ENCODE assay signal across 19 cellular contexts in the genomic region with DNA sequence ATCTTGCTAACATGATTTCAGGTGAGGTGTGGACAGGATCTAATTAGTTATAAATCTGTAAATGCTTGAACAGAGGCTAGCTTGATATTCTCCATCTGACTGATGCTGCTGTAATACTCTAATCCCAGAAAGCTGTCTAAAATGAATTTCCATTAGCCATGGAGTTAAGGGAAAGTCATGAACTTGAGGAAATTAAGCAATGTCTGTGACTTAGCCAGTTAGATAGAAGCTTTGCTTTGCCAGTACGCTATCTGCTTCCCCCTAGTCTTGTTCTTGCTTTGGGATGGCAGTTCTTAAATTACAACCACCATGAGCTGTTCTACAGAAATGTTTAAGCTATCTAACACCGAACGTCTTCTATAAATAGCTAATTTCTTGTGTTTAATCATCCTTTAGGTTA.
DNase-seq lines count a peak whose midpoint lies in the region; ATAC-seq, FAIRE-seq and TF ChIP-seq lines count a peak whose summit lies in the region.
"Had no signal": no experiment of that assay in that cellular context is flagged by ENCODE, and none has a peak within 500 bp of the region (broad histone marks: within the 10 kb centered on the region; RNA-seq: fewer than 3 reads in every experiment).

No MANE protein-coding gene starts in this region.

- 69% methylated on average over 3 of the region's 3 CpGs for WGBS in right cardiac atrium
- 91 to 92% methylated on average over 3 of the region's 3 CpGs for whole genome bisulfite sequencing in tibial nerve, 2 donors

- H3K27ac ChIP-seq in right cardiac atrium (ENCODE audit: low read length) (no peak overlapping the region), keratinocyte (ENCODE audit: control insufficient read depth, insufficient read depth, low read length) (no peak overlapping the region), tibial nerve (no peak overlapping the region)
- H3K27ac ChIP-seq: BLaER1, HL-60 had no signal

- no peak overlapping the region for H3K9ac ChIP-seq in keratinocyte (ENCODE audit: control insufficient read depth, extremely low read depth, insufficient read depth, low read length)
- H3K9ac ChIP-seq: BLaER1 had no signal

- dilution Hi-C loops in keratinocyte (cut with MboI; ENCODE audit: extremely low pct_ligation_motif_present, low sequenced_read_pairs): no loop called here

- H3K4me1 ChIP-seq in right cardiac atrium (ENCODE audit: control insufficient read depth, insufficient read depth, low read length): peaks cover 1% of the 10 kb centered on the region
- no peaks in the 10 kb centered on the region for H3K4me1 ChIP-seq in keratinocyte (ENCODE audit: control insufficient read depth, extremely low read depth, insufficient read depth, low read length)
- H3K4me1 ChIP-seq in tibial nerve: no peaks in the 10 kb centered on the region
- H3K4me1 ChIP-seq: Caco-2 had no signal

- intact Hi-C loops in right cardiac atrium (cut with DNase I): no loop called here
- intact Hi-C loops in left cardiac atrium (cut with DNase I): no loop called here

- DNase-seq in right cardiac atrium: no peak
- DNase-seq in left cardiac atrium: no peak
- DNase-seq in amniotic epithelial cell (ENCODE audit: low read depth): peak; percentile 35
- no peak for DNase-seq in keratinocyte (ENCODE audit: low read depth, low spot score)
- no peak for DNase-seq in OCI-M1 (lab: John Stamatoyannopoulos, UW)
- no peak for DNase-seq in activated T-cell treated with anti-CD3 and anti-CD28 coated beads, Interleukin-2, amount 50 U/mL, for 48 hours
- no peak for DNase-seq in tibial nerve (ENCODE audit: low spot score in 2 of 2)
- DNase-seq: 8988T; AML-193; Caco-2; CD8-positive, alpha-beta memory T cell; DND-41; HCEC 1CT; HFFc6 had no signal

- TF ChIP-seq POLR2A in tibial nerve (IDR thresholded peaks at IDR 0.05): no peak

- no peaks in the 10 kb centered on the region for H3K9me1 ChIP-seq in keratinocyte (ENCODE audit: control insufficient read depth, extremely low read depth, insufficient read depth, low read length)

- H3K27me3 ChIP-seq in right cardiac atrium (ENCODE audit: control insufficient read depth, insufficient read depth): no peaks in the 10 kb centered on the region
- no peaks in the 10 kb centered on the region for H3K27me3 ChIP-seq in keratinocyte (ENCODE audit: control insufficient read depth, extremely low read depth, insufficient read depth, low read length)
- no peaks in the 10 kb centered on the region for H3K27me3 ChIP-seq in tibial nerve
- H3K27me3 ChIP-seq: BLaER1 had no signal

- H3K4me3 ChIP-seq in right cardiac atrium (ENCODE audit: low read length) (no peak overlapping the region), keratinocyte (ENCODE audit: control insufficient read depth in 2 of 3, extremely low read depth in 1 of 3, insufficient read depth in 2 of 3, low read depth in 1 of 3, low read length in 3 of 3) (no peak overlapping the region), tibial nerve (no peak overlapping the region)
- H3K4me3 ChIP-seq: BLaER1, GM12878 had no signal

- no peak overlapping the region for H2AFZ ChIP-seq in keratinocyte (ENCODE audit: control insufficient read depth, low read length)

- H3K79me2 ChIP-seq in keratinocyte (ENCODE audit: control insufficient read depth, insufficient read depth, low read length): no peaks in the 10 kb centered on the region

- H4K20me1 ChIP-seq in keratinocyte (ENCODE audit: control insufficient read depth, extremely low read depth, insufficient read depth, low read length): no peaks in the 10 kb centered on the region
- H4K20me1 ChIP-seq: BLaER1 had no signal

- H3K9me3 ChIP-seq in right cardiac atrium (ENCODE audit: control insufficient read depth, low read length) (no peaks in the 10 kb centered on the region), keratinocyte (ENCODE audit: control insufficient read depth, low read depth, low read length) (no peaks in the 10 kb centered on the region), tibial nerve (no peaks in the 10 kb centered on the region)
- H3K9me3 ChIP-seq: Caco-2 had no signal

- peak; percentile 29 to 63 for ATAC-seq in right cardiac atrium
- no peak for ATAC-seq in left cardiac atrium
- no peak for ATAC-seq in HG02571 (IDR thresholded peaks at IDR 0.05; ENCODE audit: unreplicated experiment)
- ATAC-seq: GM12878 had no signal

- no peaks in the 10 kb centered on the region for H3K36me3 ChIP-seq in keratinocyte (ENCODE audit: control insufficient read depth in 2 of 2, extremely low read depth in 1 of 2, insufficient read depth in 2 of 2, low read length in 2 of 2)
- no peaks in the 10 kb centered on the region for H3K36me3 ChIP-seq in tibial nerve

- TF ChIP-seq CTCF in keratinocyte (optimal IDR thresholded peaks at IDR 0.05 in 1 of 3, IDR thresholded peaks at IDR 0.05 in 1 of 3, conservative IDR thresholded peaks at IDR 0.05 in 1 of 3; ENCODE audit: extremely low read depth in 1 of 3, insufficient read depth in 2 of 3, low read length in 3 of 3) (no peak), tibial nerve (IDR thresholded peaks at IDR 0.05) (no peak)

- no peak overlapping the region for H3K4me2 ChIP-seq in keratinocyte (ENCODE audit: control insufficient read depth, extremely low read depth, insufficient read depth, low read depth, low read length)
- H3K4me2 ChIP-seq: BLaER1 had no signal

- TF ChIP-seq EP300 in tibial nerve (IDR thresholded peaks at IDR 0.05): no peak

- FAIRE-seq in keratinocyte (lab: Jason Lieb, UNC): peak; percentile 13
- FAIRE-seq: GM12878, H1 had no signal

Comparison
In these comparisons a context has a peak if more than half of its experiments do, and no peak if none do; other contexts are left out.
1. ATAC-seq: peak in right cardiac atrium (2 of 2); none in left cardiac atrium (0 of 2) and HG02571 (single experiment).